Comparison of ENCODE assay signal across 18 cellular contexts in genomic region chr13:74077847-74078246, GRCh38. TPM values are rescaled to one million over a fixed set of nuclear protein-coding genes. Genes with fewer than 3 reads are reported as not detected.
DNase-seq lines count a peak whose midpoint lies in the region; ATAC-seq and TF ChIP-seq lines count a peak whose summit lies in the region.
"Had no signal": no experiment of that assay in that cellular context is flagged by ENCODE, and none has a peak within 500 bp of the region (broad histone marks: within the 10 kb centered on the region; RNA-seq: fewer than 3 reads in every experiment).

No MANE protein-coding gene starts in this region.

- H3K4me1 Mint-ChIP-seq in activated T-cell treated with anti-CD3 and anti-CD28 coated beads, Interleukin-2, amount 50 U/mL, for 72 hours (ENCODE audit: low read depth), result peaks cover 49% of the 10 kb centered on the region
- peaks cover 75% of the 10 kb centered on the region for H3K4me1 Mint-ChIP-seq in activated T-cell treated with anti-CD3 and anti-CD28 coated beads, Interleukin-2, amount 50 U/mL, for 4 hours (ENCODE audit: low read depth)

- H3K4me3 ChIP-seq in OCI-LY1 (ENCODE audit: low read depth, low read length, poor library complexity, severe bottlenecking), result no peak overlapping the region
- H3K4me3 ChIP-seq in fibroblast of villous mesenchyme (ENCODE audit: low read depth, low read length), result no peak overlapping the region
- H3K4me3 ChIP-seq: left lung, SK-N-MC, upper lobe of left lung had no signal

- no peaks in the 10 kb centered on the region for H3K27me3 ChIP-seq in OCI-LY1 (ENCODE audit: insufficient read depth, low read length)
- H3K27me3 ChIP-seq: left lung, upper lobe of left lung had no signal

- H3F3A ChIP-seq in OCI-LY1 (ENCODE audit: insufficient read depth, low read length), result no peaks in the 10 kb centered on the region

- no peak overlapping the region for H2AFZ ChIP-seq in OCI-LY1 (ENCODE audit: low read length)

- peaks cover 2 to 12% of the 10 kb centered on the region in 2 donors for H3K36me3 Mint-ChIP-seq in activated T-cell treated with anti-CD3 and anti-CD28 coated beads, Interleukin-2, amount 50 U/mL, for 72 hours (ENCODE audit: insufficient read depth in 2 of 2)
- H3K36me3 Mint-ChIP-seq in activated T-cell treated with anti-CD3 and anti-CD28 coated beads, Interleukin-2, amount 50 U/mL, for 4 hours (ENCODE audit: insufficient read depth), result peaks cover 10% of the 10 kb centered on the region

- peak overlapping the region in 1 of 2 donors; percentile 45 for H3K4me3 Mint-ChIP-seq in activated T-cell treated with anti-CD3 and anti-CD28 coated beads, Interleukin-2, amount 50 U/mL, for 72 hours
- no peak overlapping the region for H3K4me3 Mint-ChIP-seq in activated T-cell treated with anti-CD3 and anti-CD28 coated beads, Interleukin-2, amount 50 U/mL, for 4 hours
- H3K4me3 Mint-ChIP-seq: activated T-cell treated with anti-CD3 and anti-CD28 coated beads, Interleukin-2, amount 50 U/mL, for 24 hours; neural crest cell had no signal

- no peak overlapping the region for H3K4me2 ChIP-seq in OCI-LY1 (ENCODE audit: low read length)

- peaks cover 58% of the 10 kb centered on the region for H3K4me1 ChIP-seq in OCI-LY1 (ENCODE audit: insufficient read depth, low read length, severe bottlenecking)
- H3K4me1 ChIP-seq: left lung, upper lobe of left lung had no signal

- intact Hi-C loops in sciatic nerve (cut with DNase I), result no loop called here

- H3K27ac Mint-ChIP-seq in activated T-cell treated with anti-CD3 and anti-CD28 coated beads, Interleukin-2, amount 50 U/mL, for 72 hours, result peak overlapping the region; percentile 24
- H3K27ac Mint-ChIP-seq: activated T-cell treated with anti-CD3 and anti-CD28 coated beads, Interleukin-2, amount 50 U/mL, for 24 hours had no signal

- TF ChIP-seq CTCF in OCI-LY1 (IDR thresholded peaks at IDR 0.05; ENCODE audit: low read length) (no peak), fibroblast of villous mesenchyme (IDR thresholded peaks at IDR 0.05; ENCODE audit: insufficient read depth, low read depth, low read length) (no peak)

- H3K36me3 ChIP-seq in OCI-LY1 (ENCODE audit: insufficient read depth, low read length), result peaks cover 11% of the 10 kb centered on the region
- H3K36me3 ChIP-seq: left lung, upper lobe of left lung had no signal

- H3K9me3 Mint-ChIP-seq in activated T-cell treated with anti-CD3 and anti-CD28 coated beads, Interleukin-2, amount 50 U/mL, for 72 hours, result peaks cover 0 to 2% of the 10 kb centered on the region in 2 donors
- H3K9me3 Mint-ChIP-seq in activated T-cell treated with anti-CD3 and anti-CD28 coated beads, Interleukin-2, amount 50 U/mL, for 4 hours, result no peaks in the 10 kb centered on the region

- DNase-seq in activated T-cell treated with anti-CD3 and anti-CD28 coated beads, Interleukin-2, amount 50 U/mL, for 72 hours, result no peak
- no peak for DNase-seq in activated T-cell treated with anti-CD3 and anti-CD28 coated beads, Interleukin-2, amount 50 U/mL, for 4 hours
- peak; percentile 62 for DNase-seq in fibroblast of villous mesenchyme (ENCODE audit: low read depth)
- DNase-seq in sciatic nerve (ENCODE audit: low spot score), result no peak
- DNase-seq in islet precursor cell, result no peak
- DNase-seq in SHP77 (lab: John Stamatoyannopoulos, UW), result no peak
- DNase-seq in SKM-1 treated with dmso at 0.1 percent for 144 hours (lab: John Stamatoyannopoulos, UW; ENCODE audit: unreplicated experiment), result no peak
- DNase-seq: activated T-cell treated with anti-CD3 and anti-CD28 coated beads, Interleukin-2, amount 50 U/mL, for 24 hours; GOT3; left lung; NCI-H2029; NCI-H510A treated with DMSO at 0.1 percent for 48 hours; PC-3; stimulated activated CD4-positive, alpha-beta T cell treated with anti-CD3 and anti-CD28 coated beads, Interleukin-4, amount 100 ng/mL, for 4 hours; upper lobe of left lung had no signal

- H3K79me2 ChIP-seq in OCI-LY1 (ENCODE audit: insufficient read depth, low read length), result peaks cover 11% of the 10 kb centered on the region; the same call in 1 of the 2 replicates

- ATAC-seq in activated T-cell treated with anti-CD3 and anti-CD28 coated beads, Interleukin-2, amount 50 U/mL, for 72 hours (replicated peaks in 1 of 2), result no peak
- no peak for ATAC-seq in activated T-cell treated with anti-CD3 and anti-CD28 coated beads, Interleukin-2, amount 50 U/mL, for 4 hours
- peak; percentile 80 for ATAC-seq in sciatic nerve
- ATAC-seq: left lung, PC-3 had no signal

- H3K9me3 ChIP-seq in OCI-LY1 (ENCODE audit: low read length), result no peaks in the 10 kb centered on the region
- H3K9me3 ChIP-seq: left lung, upper lobe of left lung had no signal

- no peaks in the 10 kb centered on the region for H4K20me1 ChIP-seq in OCI-LY1 (ENCODE audit: insufficient read depth, low read length)

- no peaks in the 10 kb centered on the region for H3K9me2 ChIP-seq in OCI-LY1 (ENCODE audit: low read depth, low read length)

- H3K27me3 Mint-ChIP-seq in activated T-cell treated with anti-CD3 and anti-CD28 coated beads, Interleukin-2, amount 50 U/mL, for 72 hours (ENCODE audit: low read depth), result no peaks in the 10 kb centered on the region
- no peaks in the 10 kb centered on the region for H3K27me3 Mint-ChIP-seq in activated T-cell treated with anti-CD3 and anti-CD28 coated beads, Interleukin-2, amount 50 U/mL, for 4 hours (ENCODE audit: low read depth)
- H3K27me3 Mint-ChIP-seq: activated T-cell treated with anti-CD3 and anti-CD28 coated beads, Interleukin-2, amount 50 U/mL, for 24 hours had no signal

- no peak overlapping the region for H3K9ac ChIP-seq in OCI-LY1 (ENCODE audit: low read length)

- peak overlapping the region; percentile 9 for H3K27ac ChIP-seq in OCI-LY1 (ENCODE audit: low read depth, low read length, poor library complexity, severe bottlenecking)
- H3K27ac ChIP-seq: left lung, SK-N-MC, upper lobe of left lung had no signal

RNA-seq across cellular contexts. Expression of gene KLF12, which starts 56.4 kb away (rescaled TPM):
- total RNA-seq in activated T-cell treated with anti-CD3 and anti-CD28 coated beads, Interleukin-2, amount 50 U/mL, for 72 hours, result 10 to 100 TPM; 32.0 to 42.1 TPM
- total RNA-seq in activated T-cell treated with anti-CD3 and anti-CD28 coated beads, Interleukin-2, amount 50 U/mL, for 4 hours, result 10 to 100 TPM in 2 of 3 donors, 1 to 10 TPM in 1; 7.4 to 12.3 (median 10.5) TPM
- total RNA-seq in fibroblast of villous mesenchyme (12.6 and 13.0 TPM in 2 replicates), sciatic nerve (22.4 TPM)
